ENCODE assay signal across 27 cellular contexts in the genomic region with DNA sequence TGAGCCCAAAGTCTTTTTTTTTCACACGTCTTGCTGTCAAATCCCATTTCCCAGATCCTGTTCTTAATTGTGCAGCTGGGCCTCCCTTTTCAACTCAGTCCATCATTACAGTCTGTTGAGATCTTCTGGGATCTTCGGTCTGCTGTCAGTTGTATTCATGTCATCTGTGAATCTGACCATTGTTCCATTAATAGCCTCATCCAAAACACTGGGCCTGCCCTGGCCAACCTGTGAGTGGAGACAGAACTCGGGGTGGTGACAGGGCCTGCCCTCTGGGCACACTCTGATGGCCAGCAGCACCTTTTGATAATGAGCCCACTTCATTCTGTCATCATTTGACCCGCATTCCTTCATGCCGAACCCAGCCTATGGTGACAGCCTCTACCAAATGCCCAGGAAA. TPM values are rescaled to one million over a fixed set of nuclear protein-coding genes. Genes with fewer than 3 reads are reported as not detected.
DNase-seq lines count a peak whose midpoint lies in the region; ATAC-seq, FAIRE-seq and TF ChIP-seq lines count a peak whose summit lies in the region.
"Had no signal": no experiment of that assay in that cellular context is flagged by ENCODE, and none has a peak within 500 bp of the region (broad histone marks: within the 10 kb centered on the region; RNA-seq: fewer than 3 reads in every experiment).

No MANE protein-coding gene starts in this region.

- no peaks in the 10 kb centered on the region for H3K9me3 ChIP-seq in trophoblast cell (ENCODE audit: insufficient read depth, low read depth, low read length)
- H3K9me3 ChIP-seq: ascending aorta; BLaER1 treated with 17β-estradiol and CSF1 and Interleukin-3, amounts not matched to agents 10 nM and 100 nM; spleen had no signal

- no peak overlapping the region for H4K12ac ChIP-seq in trophoblast cell (ENCODE audit: low read depth, low read length)

- no peak overlapping the region for H4K8ac ChIP-seq in trophoblast cell (ENCODE audit: low read depth, low read length)

- no peak overlapping the region for H2BK5ac ChIP-seq in trophoblast cell (ENCODE audit: low read depth, low read length, poor library complexity)

- peaks cover 25% of the 10 kb centered on the region for H3K79me1 ChIP-seq in trophoblast cell (ENCODE audit: low read length)

- peaks cover 45% of the 10 kb centered on the region for H3K4me1 Mint-ChIP-seq in central memory CD8-positive, alpha-beta T cell
- peaks cover 42% of the 10 kb centered on the region for H3K4me1 Mint-ChIP-seq in activated T-cell treated with anti-CD3 and anti-CD28 coated beads, Interleukin-2, amount 50 U/mL, for 4 hours (ENCODE audit: low read depth)

- peak overlapping the region; percentile 59 for H2BK12ac ChIP-seq in trophoblast cell (ENCODE audit: low read length)

- H3K4me3 Mint-ChIP-seq in central memory CD8-positive, alpha-beta T cell = no peak overlapping the region
- no peak overlapping the region for H3K4me3 Mint-ChIP-seq in activated T-cell treated with anti-CD3 and anti-CD28 coated beads, Interleukin-2, amount 50 U/mL, for 4 hours
- H3K4me3 Mint-ChIP-seq: activated CD8-positive, alpha-beta T cell treated with anti-CD3 and anti-CD28 coated beads, Interleukin-2, amount 10 ng/mL, durations not matched to agents 7 days and 5 days; activated naive CD8-positive, alpha-beta T cell; T-helper 1 cell treated with Interleukin-12 subunit alpha and Interleukin-12 subunit beta and Interleukin-4 antibody, amounts not matched to agents 30 μg/mL and 1 μg/mL, for 36 hours; type B pancreatic cell had no signal

- no peak overlapping the region for H2AK5ac ChIP-seq in trophoblast cell (ENCODE audit: low read length)

- no peaks in the 10 kb centered on the region for H3K27me3 Mint-ChIP-seq in central memory CD8-positive, alpha-beta T cell
- H3K27me3 Mint-ChIP-seq in activated T-cell treated with anti-CD3 and anti-CD28 coated beads, Interleukin-2, amount 50 U/mL, for 4 hours (ENCODE audit: low read depth) = no peaks in the 10 kb centered on the region
- H3K27me3 Mint-ChIP-seq: activated naive CD8-positive, alpha-beta T cell; type B pancreatic cell had no signal

- H2BK120ac ChIP-seq in trophoblast cell (ENCODE audit: insufficient read depth, low read length, poor library complexity) = no peak overlapping the region

- no peaks in the 10 kb centered on the region for H3K79me2 ChIP-seq in trophoblast cell (ENCODE audit: control insufficient read depth, insufficient read depth, low read length, poor library complexity)

- peaks cover 37 to 42% of the 10 kb centered on the region in 2 experiments for H3K4me1 ChIP-seq in trophoblast cell (ENCODE audit: control insufficient read depth in 1 of 2, insufficient read depth in 2 of 2, low read length in 2 of 2)

- H2AFZ ChIP-seq in trophoblast cell (ENCODE audit: insufficient read depth, low read length, poor library complexity) = no peak overlapping the region
- H2AFZ ChIP-seq: GM23248 had no signal

- no CpG with 5 or more reads among the region's 5 CpGs for WGBS in trophoblast cell (ENCODE audit: extremely low coverage, insufficient coverage, insufficient read length)

- no peak overlapping the region for H3K9ac ChIP-seq in trophoblast cell (ENCODE audit: low read length)
- H3K9ac ChIP-seq: BLaER1 treated with 17β-estradiol and CSF1 and Interleukin-3, amounts not matched to agents 10 nM and 100 nM; GM23248 had no signal

- H3K27me3 ChIP-seq in layer of hippocampus (ENCODE audit: control insufficient read depth, insufficient read depth, low read length) (no peaks in the 10 kb centered on the region), trophoblast cell (ENCODE audit: insufficient read depth, low read length) (no peaks in the 10 kb centered on the region)
- H3K27me3 ChIP-seq: ascending aorta, spleen had no signal

- FAIRE-seq in H54 (lab: Jason Lieb, UNC) = no peak
- FAIRE-seq: HepG2, TTC549 had no signal

- peak overlapping the region; percentile 28 for H3K14ac ChIP-seq in trophoblast cell (ENCODE audit: low read length)

- H3K27ac ChIP-seq in layer of hippocampus (ENCODE audit: low read depth, low read length) = peak overlapping the region; percentile 58
- H3K27ac ChIP-seq in trophoblast cell (ENCODE audit: low read depth, low read length) = no peak overlapping the region
- H3K27ac ChIP-seq: ascending aorta; BLaER1 treated with 17β-estradiol and CSF1 and Interleukin-3, amounts not matched to agents 10 nM and 100 nM; epithelial cell of prostate; GM23248; SK-N-MC had no signal

- DNase-seq in G401 (ENCODE audit: low spot score) = peak; percentile 51
- DNase-seq in central memory CD8-positive, alpha-beta T cell (ENCODE audit: low spot score in 2 of 2) = no peak
- DNase-seq in trophoblast cell = no peak
- no peak for DNase-seq in H54 (ENCODE audit: insufficient read length, low spot score)
- no peak for DNase-seq in activated T-cell treated with anti-CD3 and anti-CD28 coated beads, Interleukin-2, amount 50 U/mL, for 4 hours
- no peak for DNase-seq in OCI-M2 (lab: John Stamatoyannopoulos, UW; ENCODE audit: unreplicated experiment)
- DNase-seq: activated CD8-positive, alpha-beta T cell treated with anti-CD3 and anti-CD28 coated beads, Interleukin-2, amount 10 ng/mL, durations not matched to agents 7 days and 5 days; GM23248; Kasumi-1; left cardiac atrium; mesenchymal stem cell; MV-4-11; NCI-H146; NCI-H2107; NCI-H774; spleen had no signal

- no peak overlapping the region for H3K23ac ChIP-seq in trophoblast cell (ENCODE audit: low read length)

- no peak overlapping the region for H4K91ac ChIP-seq in trophoblast cell (ENCODE audit: low read depth, low read length)

- no peak overlapping the region for H3K4ac ChIP-seq in trophoblast cell (ENCODE audit: low read depth, low read length)

- no peak for ATAC-seq in central memory CD8-positive, alpha-beta T cell (replicated peaks; ENCODE audit: extremely low read depth, poor library complexity, severe bottlenecking)
- ATAC-seq in activated T-cell treated with anti-CD3 and anti-CD28 coated beads, Interleukin-2, amount 50 U/mL, for 4 hours = no peak
- no peak for ATAC-seq in GM18498 (IDR thresholded peaks at IDR 0.05; ENCODE audit: unreplicated experiment)
- ATAC-seq: activated CD8-positive, alpha-beta T cell treated with anti-CD3 and anti-CD28 coated beads, Interleukin-2, amount 10 ng/mL, durations not matched to agents 7 days and 5 days; HepG2 had no signal

- no peak overlapping the region for H3K4me3 ChIP-seq in trophoblast cell (ENCODE audit: low read depth, low read length)
- H3K4me3 ChIP-seq: ascending aorta; BLaER1 treated with 17β-estradiol and CSF1 and Interleukin-3, amounts not matched to agents 10 nM and 100 nM; GM23248; SK-N-MC; spleen had no signal

- in situ Hi-C loops in G401 (cut with HindIII; ENCODE audit: low sequenced_read_pairs) = no loop called here

- H3K18ac ChIP-seq in trophoblast cell (ENCODE audit: low read length) = no peak overlapping the region

- no peak overlapping the region for H3K4me2 ChIP-seq in trophoblast cell (ENCODE audit: low read length)

- peak overlapping the region; percentile 24 for H3K27ac Mint-ChIP-seq in central memory CD8-positive, alpha-beta T cell (ENCODE audit: low read depth)
- H3K27ac Mint-ChIP-seq: activated CD8-positive, alpha-beta T cell treated with anti-CD3 and anti-CD28 coated beads, Interleukin-2, amount 10 ng/mL, durations not matched to agents 7 days and 5 days; activated naive CD8-positive, alpha-beta T cell; T-helper 1 cell treated with Interleukin-12 subunit alpha and Interleukin-12 subunit beta and Interleukin-4 antibody, amounts not matched to agents 30 μg/mL and 1 μg/mL, for 36 hours; type B pancreatic cell had no signal

- TF ChIP-seq POLR2A in H54 (IDR thresholded peaks at IDR 0.05; ENCODE audit: low read depth, low read length) = no peak

- no peaks in the 10 kb centered on the region for H3K36me3 ChIP-seq in trophoblast cell (ENCODE audit: control insufficient read depth in 1 of 2, insufficient read depth in 2 of 2, low read length in 2 of 2)
- H3K36me3 ChIP-seq: ascending aorta; BLaER1 treated with 17β-estradiol and CSF1 and Interleukin-3, amounts not matched to agents 10 nM and 100 nM; spleen had no signal

- peaks cover 3% of the 10 kb centered on the region for H3K36me3 Mint-ChIP-seq in central memory CD8-positive, alpha-beta T cell (ENCODE audit: insufficient read depth)
- H3K36me3 Mint-ChIP-seq in activated T-cell treated with anti-CD3 and anti-CD28 coated beads, Interleukin-2, amount 50 U/mL, for 4 hours (ENCODE audit: insufficient read depth) = no peaks in the 10 kb centered on the region
- H3K36me3 Mint-ChIP-seq: activated naive CD8-positive, alpha-beta T cell; type B pancreatic cell had no signal

- H3K9me3 Mint-ChIP-seq in central memory CD8-positive, alpha-beta T cell = no peaks in the 10 kb centered on the region
- H3K9me3 Mint-ChIP-seq in activated T-cell treated with anti-CD3 and anti-CD28 coated beads, Interleukin-2, amount 50 U/mL, for 4 hours = no peaks in the 10 kb centered on the region
- H3K9me3 Mint-ChIP-seq: type B pancreatic cell had no signal

RNA-seq across cellular contexts. Expression of a gene that starts 39.8 kb away (rescaled TPM):
- 37.9 and 40.6 TPM in 2 replicates for total RNA-seq in G401 (2014; rRNA removed; shearing (Covaris generic))
- 157 and 161 TPM in 2 replicates for polyA plus RNA-seq in trophoblast cell (2013)
- total RNA-seq in activated T-cell treated with anti-CD3 and anti-CD28 coated beads, Interleukin-2, amount 50 U/mL, for 4 hours = 1 to 10 TPM; 7.5 to 9.7 (median 9.0) TPM

RNA-seq across cellular contexts. Expression of a gene that starts 51.8 kb away (rescaled TPM):
- total RNA-seq in G401 (2014; rRNA removed; shearing (Covaris generic)) = 28.4 and 45.2 TPM in 2 replicates
- 32.8 and 33.4 TPM in 2 replicates for polyA plus RNA-seq in trophoblast cell (2013)
- 10 to 100 TPM; 42.4 to 44.4 (median 44.3) TPM for total RNA-seq in activated T-cell treated with anti-CD3 and anti-CD28 coated beads, Interleukin-2, amount 50 U/mL, for 4 hours
